ENCODE assay signal across 8 cellular contexts in genomic region chr1:40612345-40612831, GRCh38. TPM values are rescaled to one million over a fixed set of nuclear protein-coding genes. Genes with fewer than 3 reads are reported as not detected.
A peak's percentile ranks its signal among the peaks of the same experiment; 100 is the strongest.
DNase-seq lines count a peak whose midpoint lies in the region; ATAC-seq and TF ChIP-seq lines count a peak whose summit lies in the region.

No MANE protein-coding gene starts in this region.

- CTCF ChIA-PET in HEK293 (lab: Yijun Ruan, JAX): interaction anchor here (0.6 to 1.5 kb wide), 15 partner anchors 9 to 771 kb away, joined by 3 to 13 read pairs (median 4); partner anchors contain the start of gene RIMS3

- peak in 10 of 14 donors; percentile 7 to 79 (median 24) for DNase-seq in C1 segment of cervical spinal cord (lab: John Stamatoyannopoulos, UW)
- DNase-seq in NCI-H510A treated with DMSO at 0.1 percent for 48 hours (lab: John Stamatoyannopoulos, UW): peak; percentile 94
- peak; percentile 93 for DNase-seq in activated CD4-positive, alpha-beta T cell treated with anti-CD3 and anti-CD28 coated beads, Interleukin-2, amount 10 ng/mL, durations not matched to agents 24 days and 14 days
- DNase-seq in dedifferentiated amniotic fluid mesenchymal stem cell (ENCODE audit: extremely low spot score): peak; percentile 46
- no peak for DNase-seq in lower lobe of right lung
- DNase-seq in stimulated activated CD8-positive, alpha-beta memory T cell treated with anti-CD3 and anti-CD28 coated beads, Interleukin-15, amount 100 ng/mL, for 24 hours (ENCODE audit: low read depth): peak; percentile 27

- no peaks in the 10 kb centered on the region for H3K4me1 Mint-ChIP-seq in activated CD4-positive, alpha-beta T cell treated with anti-CD3 and anti-CD28 coated beads, Interleukin-2, amount 10 ng/mL, durations not matched to agents 24 days and 14 days

- H3K27me3 ChIP-seq in lower lobe of right lung (ENCODE audit: low read depth): no peaks in the 10 kb centered on the region

- H3K36me3 Mint-ChIP-seq in activated CD4-positive, alpha-beta T cell treated with anti-CD3 and anti-CD28 coated beads, Interleukin-2, amount 10 ng/mL, durations not matched to agents 24 days and 14 days (ENCODE audit: low read depth): no peaks in the 10 kb centered on the region

- H3K36me3 ChIP-seq in HEK293 (ENCODE audit: control insufficient read depth in 2 of 2, insufficient read depth in 1 of 2, low read length in 2 of 2) (no peaks in the 10 kb centered on the region), lower lobe of right lung (no peaks in the 10 kb centered on the region)

- H3K4me3 ChIP-seq in HEK293 (ENCODE audit: low read depth, low read length): no peak overlapping the region
- H3K4me3 ChIP-seq in lower lobe of right lung: no peak overlapping the region

- POLR2A ChIA-PET in HEK293 (lab: Yijun Ruan, JAX): interaction anchor here (1.0 kb wide), 1 partner anchor 79 kb away, joined by 3 read pairs; no protein-coding TSS in a partner anchor

- TF ChIP-seq CTCF in HEK293 (tag by site-specific recombination; IDR thresholded peaks at IDR 0.05) (peak; percentile 82), lower lobe of right lung (IDR thresholded peaks at IDR 0.05) (peak; percentile 84)

- no peak overlapping the region for H3K27ac Mint-ChIP-seq in activated CD4-positive, alpha-beta T cell treated with anti-CD3 and anti-CD28 coated beads, Interleukin-2, amount 10 ng/mL, durations not matched to agents 24 days and 14 days

- H3K4me1 ChIP-seq in HEK293 (ENCODE audit: control insufficient read depth, insufficient read depth, low read length) (no peaks in the 10 kb centered on the region), lower lobe of right lung (no peaks in the 10 kb centered on the region)

- H3K27me3 Mint-ChIP-seq in activated CD4-positive, alpha-beta T cell treated with anti-CD3 and anti-CD28 coated beads, Interleukin-2, amount 10 ng/mL, durations not matched to agents 24 days and 14 days: peaks cover 5% of the 10 kb centered on the region

- no peak overlapping the region for H3K4me3 Mint-ChIP-seq in activated CD4-positive, alpha-beta T cell treated with anti-CD3 and anti-CD28 coated beads, Interleukin-2, amount 10 ng/mL, durations not matched to agents 24 days and 14 days

- H3K27ac ChIP-seq in HEK293 (ENCODE audit: extremely low read depth, low read depth, low read length) (no peak overlapping the region), lower lobe of right lung (no peak overlapping the region)

- H3K9me3 Mint-ChIP-seq in activated CD4-positive, alpha-beta T cell treated with anti-CD3 and anti-CD28 coated beads, Interleukin-2, amount 10 ng/mL, durations not matched to agents 24 days and 14 days: no peaks in the 10 kb centered on the region

- intact Hi-C loops in activated CD4-positive, alpha-beta T cell treated with anti-CD3 and anti-CD28 coated beads, Interleukin-2, amount 10 ng/mL, durations not matched to agents 24 days and 14 days (cut with micrococcal nuclease): loop anchor here (1.0 to 5.0 kb wide), 5 partner anchors 53 to 340 kb away; partner anchors contain the start of gene RIMS3
- intact Hi-C loops in lower lobe of right lung (cut with DNase I): no loop called here

- peak; percentile 88 to 92 for ATAC-seq in lower lobe of right lung
- ATAC-seq in GM19395 (IDR thresholded peaks at IDR 0.05; ENCODE audit: unreplicated experiment): no peak

- H3K9me3 ChIP-seq in HEK293 (ENCODE audit: control insufficient read depth, insufficient read depth, low read depth, low read length) (no peaks in the 10 kb centered on the region), lower lobe of right lung (no peaks in the 10 kb centered on the region)

TF ChIP-seq in HEK293, 187 proteins besides CTCF, POLR2A, EP300 and RAD21:
- TF ChIP-seq ZIC2 (tag by site-specific recombination; IDR thresholded peaks at IDR 0.05) (peak; percentile 53), ZNF660 (tag by site-specific recombination; IDR thresholded peaks at IDR 0.05) (peak; percentile 76; the same call in 1 of the 2 replicates), PRDM6 (tag by site-specific recombination; IDR thresholded peaks at IDR 0.05) (no peak), TRIM28 (IDR thresholded peaks at IDR 0.05; ENCODE audit: borderline replicate concordance, low read length) (peak; percentile 62; the same call in 1 of the 2 replicates), ZNF654 (tag by site-specific recombination; IDR thresholded peaks at IDR 0.05; ENCODE audit: low read depth) (peak; percentile 98), ZNF639 (tag by site-specific recombination; IDR thresholded peaks at IDR 0.05) (no peak), PRDM1 (tag by site-specific recombination; IDR thresholded peaks at IDR 0.05) (peak; percentile 66; the same call in 1 of the 2 replicates), ZNF48 (tag by site-specific recombination; IDR thresholded peaks at IDR 0.05) (no peak), ZNF174 (tag by site-specific recombination; IDR thresholded peaks at IDR 0.05) (no peak), ZNF140 (tag by site-specific recombination; IDR thresholded peaks at IDR 0.05) (no peak), PRDM10 (tag by site-specific recombination; IDR thresholded peaks at IDR 0.05) (0 out of 2 replicates have a peak, but pooled peaks have one; percentile 16), ZSCAN30 (tag by site-specific recombination; IDR thresholded peaks at IDR 0.05) (0 out of 2 replicates have a peak, but pooled peaks have one; percentile 33)

RNA-seq across cellular contexts. Expression of gene RIMS3, which starts 53.1 kb away (rescaled TPM):
- 2.0 and 2.4 TPM in 2 replicates for total RNA-seq in activated CD4-positive, alpha-beta T cell treated with anti-CD3 and anti-CD28 coated beads, Interleukin-2, amount 10 ng/mL, durations not matched to agents 24 days and 14 days
- 4.6 TPM for total RNA-seq in lower lobe of right lung
